In the genomic region with DNA sequence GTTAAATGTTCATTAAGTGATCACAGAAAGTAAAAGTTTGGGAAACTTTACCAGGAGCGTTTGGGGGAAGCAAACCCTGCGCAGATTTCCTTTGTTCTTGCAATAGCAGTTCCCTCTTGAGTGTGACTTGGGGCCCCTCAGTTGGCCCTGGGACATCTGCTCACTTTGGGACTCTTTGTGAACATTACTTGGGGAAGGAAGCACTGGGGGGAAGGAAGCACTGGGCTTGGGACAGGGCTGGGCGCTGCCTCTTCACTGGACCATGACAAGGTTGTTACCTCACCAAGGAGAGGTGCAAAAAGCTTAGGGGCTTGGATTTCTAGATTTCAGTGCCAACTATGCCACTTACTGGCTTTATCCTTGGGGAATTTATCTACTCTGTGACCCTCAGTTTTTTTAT, we compare ENCODE assay signal across 10 cellular contexts.
DNase-seq lines count a peak whose midpoint lies in the region; ATAC-seq and TF ChIP-seq lines count a peak whose summit lies in the region.
"Had no signal": no experiment of that assay in that cellular context is flagged by ENCODE, and none has a peak within 500 bp of the region (broad histone marks: within the 10 kb centered on the region; RNA-seq: fewer than 3 reads in every experiment).

No MANE protein-coding gene starts in this region.

- H3K27ac ChIP-seq in BLaER1 (peak overlapping the region; percentile 55; the same call in 1 of the 2 replicates), OCI-LY7 (ENCODE audit: low read depth, low read length, poor library complexity, severe bottlenecking) (no peak overlapping the region), trophoblast cell (ENCODE audit: low read depth, low read length) (no peak overlapping the region)
- H3K27ac ChIP-seq: KMS-11, SK-N-MC had no signal

- H3K27me3 ChIP-seq in BLaER1 (no peaks in the 10 kb centered on the region), trophoblast cell (ENCODE audit: insufficient read depth, low read length) (no peaks in the 10 kb centered on the region)

- no peak for ATAC-seq in mucosa of descending colon
- ATAC-seq in activated CD4-positive, alpha-beta T cell treated with anti-CD3 and anti-CD28 coated beads for 36 hours, result no peak

- H2AK5ac ChIP-seq in trophoblast cell (ENCODE audit: low read length), result no peak overlapping the region

- H3K4me3 Mint-ChIP-seq in CD14-positive monocyte, result peak overlapping the region in 1 of 2 donors; percentile 18
- H3K4me3 Mint-ChIP-seq in activated CD4-positive, alpha-beta T cell treated with anti-CD3 and anti-CD28 coated beads for 36 hours, result no peak overlapping the region

- no peak overlapping the region for H3K23ac ChIP-seq in trophoblast cell (ENCODE audit: low read length)

- H3K4me3 ChIP-seq in BLaER1 (no peak overlapping the region), OCI-LY7 (ENCODE audit: low read depth, low read length, poor library complexity, severe bottlenecking) (no peak overlapping the region), trophoblast cell (ENCODE audit: low read depth, low read length) (no peak overlapping the region), mucosa of descending colon (no peak overlapping the region)
- H3K4me3 ChIP-seq: SK-N-MC had no signal

- 0 out of 2 replicates have a peak overlapping the region, but pooled peaks have one; percentile 17 for H3K9ac ChIP-seq in BLaER1
- H3K9ac ChIP-seq in trophoblast cell (ENCODE audit: low read length), result peak overlapping the region; percentile 18
- H3K9ac ChIP-seq: KMS-11 had no signal

- H3K4me2 ChIP-seq in BLaER1 (peak overlapping the region; percentile 75), OCI-LY7 (ENCODE audit: low read length) (peak overlapping the region; percentile 29; the same call in 1 of the 2 replicates), trophoblast cell (ENCODE audit: low read length) (no peak overlapping the region)
- H3K4me2 ChIP-seq: KMS-11 had no signal

- H3K79me1 ChIP-seq in trophoblast cell (ENCODE audit: low read length), result no peaks in the 10 kb centered on the region

- no peak overlapping the region for H2BK12ac ChIP-seq in trophoblast cell (ENCODE audit: low read length)

- H3K4me1 ChIP-seq in BLaER1 (peaks cover 33% of the 10 kb centered on the region), OCI-LY7 (ENCODE audit: insufficient read depth, low read length, poor library complexity, severe bottlenecking) (peaks cover 19% of the 10 kb centered on the region), trophoblast cell (ENCODE audit: control insufficient read depth in 1 of 2, insufficient read depth in 2 of 2, low read length in 2 of 2) (no peaks in the 10 kb centered on the region), mucosa of descending colon (ENCODE audit: low read depth) (no peaks in the 10 kb centered on the region)

- H4K12ac ChIP-seq in trophoblast cell (ENCODE audit: low read depth, low read length), result no peak overlapping the region

- H3K4me1 Mint-ChIP-seq in CD14-positive monocyte, result peaks cover 27% of the 10 kb centered on the region
- no peaks in the 10 kb centered on the region for H3K4me1 Mint-ChIP-seq in activated CD4-positive, alpha-beta T cell treated with anti-CD3 and anti-CD28 coated beads for 36 hours

- H3K9me3 ChIP-seq in BLaER1, result peaks cover 12% of the 10 kb centered on the region
- no peaks in the 10 kb centered on the region for H3K9me3 ChIP-seq in OCI-LY7 (ENCODE audit: low read length)
- no peaks in the 10 kb centered on the region for H3K9me3 ChIP-seq in trophoblast cell (ENCODE audit: insufficient read depth, low read depth, low read length)
- H3K9me3 ChIP-seq in mucosa of descending colon, result no peaks in the 10 kb centered on the region

- H2BK120ac ChIP-seq in trophoblast cell (ENCODE audit: insufficient read depth, low read length, poor library complexity), result no peak overlapping the region

- H4K8ac ChIP-seq in trophoblast cell (ENCODE audit: low read depth, low read length), result no peak overlapping the region

- H3K18ac ChIP-seq in trophoblast cell (ENCODE audit: low read length), result no peak overlapping the region

- H3K36me3 Mint-ChIP-seq in CD14-positive monocyte, result no peaks in the 10 kb centered on the region
- no peaks in the 10 kb centered on the region for H3K36me3 Mint-ChIP-seq in activated CD4-positive, alpha-beta T cell treated with anti-CD3 and anti-CD28 coated beads for 36 hours (ENCODE audit: low read depth)

- TF ChIP-seq CTCF in CD14-positive monocyte (IDR thresholded peaks at IDR 0.05), result no peak
- no peak for TF ChIP-seq CTCF in OCI-LY7 (conservative IDR thresholded peaks at IDR 0.05; ENCODE audit: low read length)
- TF ChIP-seq CTCF in mucosa of descending colon (IDR thresholded peaks at IDR 0.05), result no peak

- peak overlapping the region; percentile 15 to 81 (median 54) for H3K27ac Mint-ChIP-seq in CD14-positive monocyte
- no peak overlapping the region for H3K27ac Mint-ChIP-seq in activated CD4-positive, alpha-beta T cell treated with anti-CD3 and anti-CD28 coated beads for 36 hours

- BruUV-seq in OCI-LY7 (replicated peaks; lab: Mats Ljungman, UMichigan), result no TSS peak

- H3K4ac ChIP-seq in trophoblast cell (ENCODE audit: low read depth, low read length), result no peak overlapping the region

- WGBS in trophoblast cell (ENCODE audit: extremely low coverage, insufficient coverage, insufficient read length), result no CpG with 5 or more reads among the region's 3 CpGs

- H3K36me3 ChIP-seq in BLaER1 (no peaks in the 10 kb centered on the region), OCI-LY7 (ENCODE audit: insufficient read depth, low read length) (no peaks in the 10 kb centered on the region), trophoblast cell (ENCODE audit: control insufficient read depth in 1 of 2, insufficient read depth in 2 of 2, low read length in 2 of 2) (no peaks in the 10 kb centered on the region), mucosa of descending colon (ENCODE audit: low read depth) (no peaks in the 10 kb centered on the region)

- POLR2A ChIA-PET in OCI-LY7 (lab: Charles Lee), result interaction anchor here (0.6 kb wide), 1 partner anchor 368 kb away, joined by 3 read pairs; no protein-coding TSS in a partner anchor
- POLR2A ChIA-PET in activated CD4-positive, alpha-beta T cell treated with anti-CD3 and anti-CD28 coated beads for 36 hours (lab: Charles Lee), result no interaction called here

- H3K79me2 ChIP-seq in OCI-LY7 (ENCODE audit: insufficient read depth, low read depth, low read length) (no peaks in the 10 kb centered on the region), trophoblast cell (ENCODE audit: control insufficient read depth, insufficient read depth, low read length, poor library complexity) (no peaks in the 10 kb centered on the region)

- no peaks in the 10 kb centered on the region for H4K20me1 ChIP-seq in BLaER1
- no peaks in the 10 kb centered on the region for H4K20me1 ChIP-seq in OCI-LY7 (ENCODE audit: insufficient read depth, low read length)

- no peak overlapping the region for H3K14ac ChIP-seq in trophoblast cell (ENCODE audit: low read length)

- intact Hi-C loops in CD14-positive monocyte (cut with micrococcal nuclease), result no loop called here
- intact Hi-C loops in OCI-LY7 (cut with micrococcal nuclease; ENCODE audit: unreplicated experiment), result no loop called here
- intact Hi-C loops in mucosa of descending colon (cut with DNase I, micrococcal nuclease), result no loop called here
- intact Hi-C loops in activated CD4-positive, alpha-beta T cell treated with anti-CD3 and anti-CD28 coated beads for 36 hours (cut with DNase I, micrococcal nuclease), result loop anchor here in 1 of 2 experiments (10.0 kb wide), 1 partner anchor 344 kb away; no protein-coding TSS in a partner anchor

- H2BK5ac ChIP-seq in trophoblast cell (ENCODE audit: low read depth, low read length, poor library complexity), result no peak overlapping the region

- H3K9me2 ChIP-seq in OCI-LY7 (ENCODE audit: insufficient read depth, low read length), result no peaks in the 10 kb centered on the region

- DNase-seq in CD14-positive monocyte (ENCODE audit: low spot score), result no peak
- no peak for DNase-seq in OCI-LY7 (ENCODE audit: low spot score)
- DNase-seq in trophoblast cell, result no peak
- no peak for DNase-seq in mucosa of descending colon
- DNase-seq in amniotic stem cell (lab: John Stamatoyannopoulos, UW), result no peak
- no peak for DNase-seq in activated CD4-positive, alpha-beta T cell treated with anti-CD3 and anti-CD28 coated beads for 36 hours
- DNase-seq: NCI-H1105 treated with DMSO at 0.1 percent for 48 hours had no signal

- H4K91ac ChIP-seq in trophoblast cell (ENCODE audit: low read depth, low read length), result no peak overlapping the region

- H2AFZ ChIP-seq in OCI-LY7 (ENCODE audit: low read length), result peak overlapping the region; percentile 22; the same call in 1 of the 2 replicates
- H2AFZ ChIP-seq in trophoblast cell (ENCODE audit: insufficient read depth, low read length, poor library complexity), result no peak overlapping the region

- CTCF ChIA-PET in OCI-LY7 (lab: Charles Lee; ENCODE audit: unreplicated experiment), result no interaction called here
- CTCF ChIA-PET in activated CD4-positive, alpha-beta T cell treated with anti-CD3 and anti-CD28 coated beads for 36 hours (lab: Charles Lee), result interaction anchor here (0.6 kb wide), 1 partner anchor 62 kb away, joined by 3 read pairs; no protein-coding TSS in a partner anchor

- peaks cover 0 to 2% (median 0%) of the 10 kb centered on the region in 3 donors for H3K27me3 Mint-ChIP-seq in CD14-positive monocyte (ENCODE audit: low read depth in 3 of 3)
- peaks cover 6% of the 10 kb centered on the region for H3K27me3 Mint-ChIP-seq in activated CD4-positive, alpha-beta T cell treated with anti-CD3 and anti-CD28 coated beads for 36 hours

- H3K9me3 Mint-ChIP-seq in CD14-positive monocyte, result peaks cover 0 to 8% (median 0%) of the 10 kb centered on the region in 7 donors
- no peaks in the 10 kb centered on the region for H3K9me3 Mint-ChIP-seq in activated CD4-positive, alpha-beta T cell treated with anti-CD3 and anti-CD28 coated beads for 36 hours (ENCODE audit: low read depth)
